Comparison of ENCODE assay signal across 25 cellular contexts in the genomic region with DNA sequence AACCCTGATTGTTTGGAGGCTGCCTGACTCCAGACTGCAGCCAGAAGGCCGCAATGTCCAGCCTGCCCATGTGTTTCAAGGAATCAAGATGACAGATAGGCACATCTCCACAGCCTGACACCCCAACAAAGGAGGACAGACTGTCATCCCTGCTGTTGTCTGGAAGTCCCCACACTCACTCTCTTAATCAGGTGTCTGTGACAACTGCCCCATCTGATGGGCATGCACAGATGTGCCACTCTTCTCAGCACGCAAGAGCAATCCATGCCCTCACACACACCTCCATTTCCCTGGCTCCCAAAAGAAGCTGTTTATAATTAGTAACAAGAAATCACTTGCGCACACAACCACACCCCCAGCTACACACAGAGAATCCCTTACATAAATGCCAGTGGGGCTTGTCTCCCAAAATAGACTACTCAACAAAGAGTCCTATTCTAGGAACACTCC.
DNase-seq lines count a peak whose midpoint lies in the region; ATAC-seq, FAIRE-seq and TF ChIP-seq lines count a peak whose summit lies in the region.
"Had no signal": no experiment of that assay in that cellular context is flagged by ENCODE, and none has a peak within 500 bp of the region (broad histone marks: within the 10 kb centered on the region; RNA-seq: fewer than 3 reads in every experiment).

No MANE protein-coding gene starts in this region.

- H3K9ac ChIP-seq in K562 (ENCODE audit: insufficient read depth in 1 of 2, low read depth in 2 of 2, low read length in 2 of 2): no peak overlapping the region
- H3K9ac ChIP-seq: GM23248 had no signal

- no peak for TF ChIP-seq RAD21 in K562 (CRISPR knock-in tag; conservative IDR thresholded peaks at IDR 0.05 in 1 of 2, IDR thresholded peaks at IDR 0.05 in 1 of 2)

- TF ChIP-seq EP300 in K562 (IDR thresholded peaks at IDR 0.05; ENCODE audit: low read length) (no peak), suprapubic skin (IDR thresholded peaks at IDR 0.05) (no peak)

- POLR2A ChIA-PET in K562 (lab: Yijun Ruan, JAX): interaction anchor here (0.9 kb wide), 1 partner anchor 10 kb away, joined by 4 read pairs; no protein-coding TSS in a partner anchor

- H3K4me2 ChIP-seq in K562 (ENCODE audit: insufficient read depth, low read length): peak overlapping the region; percentile 38
- H3K4me2 ChIP-seq: PC-9 had no signal

- no peaks in the 10 kb centered on the region for H3K79me2 ChIP-seq in K562 (ENCODE audit: control insufficient read depth, insufficient read depth, low read length)

- intact Hi-C loops in K562 (cut with micrococcal nuclease) (no loop called here), right cardiac atrium (cut with DNase I) (no loop called here)

- no peaks in the 10 kb centered on the region for H3K36me3 ChIP-seq in K562 (ENCODE audit: control insufficient read depth, insufficient read depth, low read length)
- peaks cover 6% of the 10 kb centered on the region for H3K36me3 ChIP-seq in cardiac muscle cell
- H3K36me3 ChIP-seq in suprapubic skin: peaks cover 15% of the 10 kb centered on the region
- H3K36me3 ChIP-seq: SJCRH30 had no signal

- ATAC-seq in K562 (no peak), right cardiac atrium (peak; percentile 92)
- ATAC-seq: GM12878 had no signal

- H3K4me1 ChIP-seq in K562 (replicated peaks in 1 of 2; ENCODE audit: control insufficient read depth in 2 of 2, insufficient read depth in 2 of 2, low read length in 2 of 2) (peaks cover 32 to 58% of the 10 kb centered on the region in 2 experiments; a peak in 4 of 5 replicates), cardiac muscle cell (ENCODE audit: low read depth) (peaks cover 82% of the 10 kb centered on the region), right cardiac atrium (ENCODE audit: control insufficient read depth, insufficient read depth, low read length) (peaks cover 3% of the 10 kb centered on the region), suprapubic skin (peaks cover 9% of the 10 kb centered on the region)
- H3K4me1 ChIP-seq: SJCRH30 had no signal

- TF ChIP-seq CTCF in K562 (IDR thresholded peaks at IDR 0.05 in 2 of 3, conservative IDR thresholded peaks at IDR 0.05 in 1 of 3; ENCODE audit: insufficient read depth in 2 of 3, low read depth in 1 of 3, low read length in 3 of 3) (no peak), cardiac muscle cell (IDR thresholded peaks at IDR 0.05; ENCODE audit: low read depth, low read length) (no peak), suprapubic skin (IDR thresholded peaks at IDR 0.05) (no peak)

- no peak for FAIRE-seq in K562 (lab: Jason Lieb, UNC)
- FAIRE-seq: GM12878 had no signal

- DNase-seq in K562 (ENCODE audit: extremely low read depth in 1 of 4, low spot score in 3 of 4) (peak in 1 of 4 experiments; percentile 16), cardiac muscle cell (ENCODE audit: low read depth in 1 of 2, low spot score in 1 of 2) (peak in 1 of 2 donors; percentile 55), right cardiac atrium (peak; percentile 44 to 72 (median 51)), putamen (ENCODE audit: low spot score) (peak; percentile 67), KBM-7 (no peak), activated gamma-delta T cell treated with Interleukin-2 at 50 U/mL for 16 hours (no peak), NCI-H187 treated with DMSO at 0.1 percent for 48 hours (lab: John Stamatoyannopoulos, UW) (no peak), suprapubic skin (ENCODE audit: low spot score in 2 of 2) (no peak)
- DNase-seq: Caco-2; CD4-positive, alpha-beta T cell; DMS 273 treated with DMSO at 0.1 percent for 48 hours; DND-41; GM23248; H9; HFFc6; NCI-H1092; NCI-H1436; NCI-H1930; NCI-H226; NCI-H510A treated with DMSO at 0.1 percent for 48 hours; NCI-H748 treated with DMSO at 0.1 percent for 48 hours; PC-9; SJCRH30 had no signal

- in situ Hi-C loops in K562 (cut with MboI) (no loop called here), KBM-7 (cut with MboI; ENCODE audit: low pct_unique_long_range_greater_than_20kb, low sequenced_read_pairs) (no loop called here)

- WGBS in K562 (ENCODE audit: insufficient coverage, low coverage, missing lambda C conversion rate): 70% methylated on average over 3 of the region's 3 CpGs
- WGBS in right cardiac atrium: 70% methylated on average over 3 of the region's 3 CpGs
- WGBS in suprapubic skin: 63% methylated on average over 3 of the region's 3 CpGs

- no peak overlapping the region for H3K27ac ChIP-seq in K562 (ENCODE audit: extremely low read depth, low read depth, low read length)
- H3K27ac ChIP-seq in cardiac muscle cell: peak overlapping the region; percentile 64
- peak overlapping the region; percentile 82 for H3K27ac ChIP-seq in right cardiac atrium (ENCODE audit: low read length)
- no peak overlapping the region for H3K27ac ChIP-seq in suprapubic skin
- H3K27ac ChIP-seq: GM23248, PC-9, RWPE1, SJCRH30 had no signal

- peak overlapping the region; percentile 63; the same call in 1 of the 2 replicates for H2AFZ ChIP-seq in K562 (ENCODE audit: low read depth, low read length)
- H2AFZ ChIP-seq: GM23248, PC-9 had no signal

- H3K4me3 ChIP-seq in K562 (no peak overlapping the region), cardiac muscle cell (no peak overlapping the region), right cardiac atrium (ENCODE audit: low read length) (no peak overlapping the region), suprapubic skin (no peak overlapping the region)
- H3K4me3 ChIP-seq: GM12878, GM23248, PC-9, SJCRH30 had no signal

- no peaks in the 10 kb centered on the region for H3K9me3 ChIP-seq in K562 (replicated peaks; ENCODE audit: control insufficient read depth, insufficient read depth, low read depth, low read length)
- H3K9me3 ChIP-seq in cardiac muscle cell (ENCODE audit: low read depth): no peaks in the 10 kb centered on the region
- H3K9me3 ChIP-seq in right cardiac atrium (ENCODE audit: control insufficient read depth, low read length): no peaks in the 10 kb centered on the region
- no peaks in the 10 kb centered on the region for H3K9me3 ChIP-seq in suprapubic skin
- H3K9me3 ChIP-seq: Caco-2, SJCRH30 had no signal

- no peak for TF ChIP-seq POLR2A in K562 (conservative IDR thresholded peaks at IDR 0.05)
- TF ChIP-seq POLR2A in suprapubic skin (IDR thresholded peaks at IDR 0.05): no peak

- no peaks in the 10 kb centered on the region for H3K9me1 ChIP-seq in K562 (ENCODE audit: control insufficient read depth, insufficient read depth, low read length)

- BruUV-seq in K562 (replicated peaks; lab: Mats Ljungman, UMichigan): no TSS peak

- no peaks in the 10 kb centered on the region for H3K27me3 ChIP-seq in K562 (ENCODE audit: control insufficient read depth in 2 of 2, insufficient read depth in 2 of 2, low read length in 2 of 2)
- no peaks in the 10 kb centered on the region for H3K27me3 ChIP-seq in cardiac muscle cell
- no peaks in the 10 kb centered on the region for H3K27me3 ChIP-seq in right cardiac atrium (ENCODE audit: control insufficient read depth, insufficient read depth)
- H3K27me3 ChIP-seq in suprapubic skin: no peaks in the 10 kb centered on the region

- CTCF ChIA-PET in K562 (lab: Yijun Ruan, JAX; ENCODE audit: low intra/inter-chr PET ratio): no interaction called here

- no peaks in the 10 kb centered on the region for H4K20me1 ChIP-seq in K562 (replicated peaks; ENCODE audit: control insufficient read depth, insufficient read depth, low read length)

TF ChIP-seq in K562, 482 proteins besides CTCF, POLR2A, EP300 and RAD21:
- TF ChIP-seq BCL6 (CRISPR knock-in tag; IDR thresholded peaks at IDR 0.05): no peak
- no peak for TF ChIP-seq HNRNPK (IDR thresholded peaks at IDR 0.05; ENCODE audit: low read depth, low read length, poor library complexity, severe bottlenecking)
- TF ChIP-seq MCM7 (IDR thresholded peaks at IDR 0.05): no peak

Comparison
In these comparisons a context has a peak if more than half of its experiments do, and no peak if none do; other contexts are left out.
1. DNase-seq: peak in right cardiac atrium (3 of 3) and putamen (single experiment); none in KBM-7 (single experiment), activated gamma-delta T cell treated with Interleukin-2 at 50 U/mL for 16 hours (single experiment), NCI-H187 treated with DMSO at 0.1 percent for 48 hours (single experiment) and suprapubic skin (0 of 2).
2. H3K27ac ChIP-seq: peak in cardiac muscle cell (single experiment) and right cardiac atrium (single experiment); none in K562 (single experiment) and suprapubic skin (single experiment).